ENCODE assay signal across 15 cellular contexts in the genomic region with DNA sequence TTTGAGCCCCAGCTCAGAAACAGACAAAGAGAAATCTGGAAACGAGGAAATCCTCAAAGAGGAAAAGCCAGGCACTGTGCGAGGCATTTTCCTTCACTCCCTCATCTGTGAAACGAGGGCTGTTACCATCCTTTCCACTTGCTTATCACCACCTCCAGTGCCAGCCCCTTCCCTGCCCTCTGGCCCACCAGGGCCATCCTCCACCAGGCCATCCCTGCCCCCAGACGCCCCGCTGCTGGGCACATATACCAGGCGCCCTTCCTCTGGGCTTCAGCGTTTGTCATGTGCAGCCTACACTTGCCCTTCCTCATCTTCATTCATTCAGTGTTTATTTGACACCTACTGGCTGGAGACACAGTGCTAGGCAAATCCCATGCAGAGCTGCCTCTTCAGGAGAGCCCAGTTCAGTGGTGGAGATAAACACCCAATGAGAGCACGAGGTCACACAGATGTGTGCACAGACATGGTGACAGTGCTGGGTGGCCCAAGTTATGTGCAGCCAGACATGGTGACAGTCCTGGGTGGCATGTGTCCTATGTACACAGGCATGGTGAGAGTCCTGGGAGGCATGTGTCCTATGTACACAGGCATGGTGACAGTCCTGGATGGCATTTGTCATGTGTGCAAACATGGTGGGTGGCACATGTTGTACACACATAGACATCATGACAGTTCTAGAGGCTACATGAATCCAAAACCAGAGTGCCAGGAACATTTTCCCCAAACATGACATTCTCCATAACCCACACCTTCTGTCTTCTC. TPM values are rescaled to one million over a fixed set of nuclear protein-coding genes. Genes with fewer than 3 reads are reported as not detected.
DNase-seq lines count a peak whose midpoint lies in the region; ATAC-seq and TF ChIP-seq lines count a peak whose summit lies in the region.
"Had no signal": no experiment of that assay in that cellular context is flagged by ENCODE, and none has a peak within 500 bp of the region (broad histone marks: within the 10 kb centered on the region; RNA-seq: fewer than 3 reads in every experiment).

No MANE protein-coding gene starts in this region.

- peak overlapping the region; percentile 72 for H2AK5ac ChIP-seq in neuronal stem cell (ENCODE audit: low read depth, low read length)

- H3K18ac ChIP-seq in neuronal stem cell (ENCODE audit: low read length) = peak overlapping the region; percentile 80

- H3K4me1 Mint-ChIP-seq in Calu3 (ENCODE audit: low read depth, unreplicated experiment) = peaks cover 52% of the 10 kb centered on the region

- no CpG with 5 or more reads among the region's 8 CpGs for WGBS in neuronal stem cell (ENCODE audit: extremely low coverage in 2 of 2, insufficient read length in 2 of 2, insufficient replicate concordance in 1 of 2), 2 donors

- peak overlapping the region; percentile 32 for H3K9ac ChIP-seq in Loucy (ENCODE audit: low read depth, low read length, poor library complexity, severe bottlenecking)
- H3K9ac ChIP-seq in neuronal stem cell (ENCODE audit: low read depth, low read length, poor library complexity) = no peak overlapping the region

- no peak overlapping the region for H4K8ac ChIP-seq in neuronal stem cell (ENCODE audit: low read depth, low read length)

- H3K79me2 ChIP-seq in Loucy (ENCODE audit: insufficient read depth, low read length) = peaks cover 17% of the 10 kb centered on the region; the same call in 1 of the 2 replicates

- no TSS peak for BruUV-seq in Calu3 (replicated peaks; lab: Mats Ljungman, UMichigan)

- H3K27me3 ChIP-seq in Loucy (ENCODE audit: insufficient read depth, low read length, poor library complexity, severe bottlenecking) (no peaks in the 10 kb centered on the region), neuronal stem cell (ENCODE audit: control insufficient read depth in 3 of 3, insufficient read depth in 3 of 3, low read depth in 1 of 3, low read length in 3 of 3) (no peaks in the 10 kb centered on the region), left ventricle myocardium inferior (ENCODE audit: low read depth) (peaks cover 51% of the 10 kb centered on the region)
- H3K27me3 ChIP-seq: BLaER1 had no signal

- CTCF ChIA-PET in Calu3 (lab: Charles Lee) = interaction anchor here (0.6 to 1.0 kb wide), 4 partner anchors 23 to 199 kb away, joined by 4 to 6 read pairs (median 4); no protein-coding TSS in a partner anchor

- H3K27ac ChIP-seq in neuronal stem cell (replicated peaks; ENCODE audit: low read length) = no peak overlapping the region
- H3K27ac ChIP-seq in left ventricle myocardium inferior (replicated peaks) = no peak overlapping the region
- H3K27ac ChIP-seq: BLaER1 had no signal

- no peak overlapping the region for H3K14ac ChIP-seq in neuronal stem cell (ENCODE audit: low read length)

- no peaks in the 10 kb centered on the region for H4K20me1 ChIP-seq in Loucy (ENCODE audit: insufficient read depth, low read length, poor library complexity, severe bottlenecking)

- DNase-seq in Calu3 (no peak), epithelial cell of esophagus (ENCODE audit: low read depth) (no peak), neuronal stem cell (ENCODE audit: low spot score) (no peak), NCI-H526 (lab: John Stamatoyannopoulos, UW) (no peak), left ventricle myocardium inferior (no peak), D341Med (ENCODE audit: low spot score) (no peak)
- DNase-seq: activated T-cell treated with anti-CD3 and anti-CD28 coated beads for 4 hours, GDM1 had no signal

- H4K91ac ChIP-seq in neuronal stem cell (ENCODE audit: low read depth, low read length, poor library complexity) = no peak overlapping the region

- H3K27ac Mint-ChIP-seq in Calu3 (ENCODE audit: unreplicated experiment) = peak overlapping the region; percentile 89

- no peak overlapping the region for H2BK120ac ChIP-seq in neuronal stem cell (ENCODE audit: low read depth, low read length)

- H3K23ac ChIP-seq in neuronal stem cell (ENCODE audit: low read depth, low read length, poor library complexity) = no peak overlapping the region

- H3K9me3 Mint-ChIP-seq in Calu3 (ENCODE audit: low read depth, unreplicated experiment) = no peaks in the 10 kb centered on the region
- H3K9me3 Mint-ChIP-seq: stimulated activated naive CD8-positive, alpha-beta T cell treated with anti-CD3 and anti-CD28 coated beads, Interleukin-15, amount 100 ng/mL, for 72 hours had no signal

- H3K4me3 ChIP-seq in Loucy (ENCODE audit: low read length, poor library complexity, severe bottlenecking) (peak overlapping the region; percentile 83), epithelial cell of esophagus (ENCODE audit: low read length) (peak overlapping the region; percentile 76), neuronal stem cell (ENCODE audit: low read length in 2 of 2) (peak overlapping the region in 1 of 2 donors; percentile 27), left ventricle myocardium inferior (no peak overlapping the region)
- H3K4me3 ChIP-seq: BLaER1, HAP-1, lung had no signal

- peaks cover 4% of the 10 kb centered on the region; the same call in 1 of the 2 replicates for H3F3A ChIP-seq in Loucy (ENCODE audit: low read depth)

- H3K4me1 ChIP-seq in Loucy (ENCODE audit: insufficient read depth, low read length, poor library complexity, severe bottlenecking) = peaks cover 55% of the 10 kb centered on the region
- peaks cover 9 to 32% of the 10 kb centered on the region in 2 donors for H3K4me1 ChIP-seq in neuronal stem cell (ENCODE audit: control insufficient read depth in 2 of 2, insufficient read depth in 1 of 2, low read depth in 1 of 2, low read length in 2 of 2)
- no peaks in the 10 kb centered on the region for H3K4me1 ChIP-seq in left ventricle myocardium inferior

- H2BK12ac ChIP-seq in neuronal stem cell (ENCODE audit: low read length) = no peak overlapping the region

- H3K36me3 ChIP-seq in Loucy (ENCODE audit: insufficient read depth, low read length) (peaks cover 6% of the 10 kb centered on the region; the same call in 1 of the 2 replicates), neuronal stem cell (replicated peaks in 1 of 2; ENCODE audit: control insufficient read depth in 2 of 2, insufficient read depth in 2 of 2, low read length in 2 of 2) (peaks cover 18 to 55% of the 10 kb centered on the region in 2 donors), left ventricle myocardium inferior (no peaks in the 10 kb centered on the region)

- peaks cover 46% of the 10 kb centered on the region for H3K36me3 Mint-ChIP-seq in Calu3 (ENCODE audit: insufficient read depth, unreplicated experiment)

- TF ChIP-seq CTCF in Calu3 (IDR thresholded peaks at IDR 0.05; ENCODE audit: unreplicated experiment) = no peak
- TF ChIP-seq CTCF in Loucy (conservative IDR thresholded peaks at IDR 0.05; ENCODE audit: low read length) = no peak
- TF ChIP-seq CTCF in epithelial cell of esophagus (IDR thresholded peaks at IDR 0.05; ENCODE audit: insufficient read depth, low read depth, low read length, missing control alignments) = no peak
- TF ChIP-seq CTCF in left ventricle myocardium inferior (IDR thresholded peaks at IDR 0.05; ENCODE audit: borderline replicate concordance) = no peak

- peak overlapping the region; percentile 89 for H3K4me3 Mint-ChIP-seq in Calu3 (ENCODE audit: low read depth, unreplicated experiment)

- peaks cover 4% of the 10 kb centered on the region for H3K79me1 ChIP-seq in neuronal stem cell (ENCODE audit: low read depth, low read length)

- peak overlapping the region; percentile 96 for H3K4me2 ChIP-seq in Loucy (ENCODE audit: low read depth, low read length, poor library complexity, severe bottlenecking)
- no peak overlapping the region for H3K4me2 ChIP-seq in neuronal stem cell (ENCODE audit: insufficient read depth, low read length, poor library complexity, severe bottlenecking)

- no peaks in the 10 kb centered on the region for H3K27me3 Mint-ChIP-seq in Calu3 (ENCODE audit: unreplicated experiment)

- H2BK15ac ChIP-seq in neuronal stem cell (ENCODE audit: low read length) = no peak overlapping the region

- H3K4ac ChIP-seq in neuronal stem cell (ENCODE audit: low read length) = no peak overlapping the region

- ATAC-seq in GM18519 (IDR thresholded peaks at IDR 0.05; ENCODE audit: low FRiP score, unreplicated experiment) = no peak
- ATAC-seq: Right ventricle myocardium inferior had no signal

- intact Hi-C loops in Calu3 (cut with micrococcal nuclease; ENCODE audit: unreplicated experiment) (no loop called here), left ventricle myocardium inferior (cut with micrococcal nuclease) (loop anchor here (10.0 kb wide), 1 partner anchor 96 kb away; no protein-coding TSS in a partner anchor)

- H3K9me2 ChIP-seq in Loucy (replicated peaks; ENCODE audit: low read depth, low read length) = no peaks in the 10 kb centered on the region

- H3K9me3 ChIP-seq in Loucy (ENCODE audit: insufficient read depth, low read depth, low read length) (no peaks in the 10 kb centered on the region), neuronal stem cell (replicated peaks in 1 of 2; ENCODE audit: control insufficient read depth in 2 of 2, insufficient read depth in 1 of 2, low read depth in 1 of 2, low read length in 2 of 2) (no peaks in the 10 kb centered on the region), left ventricle myocardium inferior (replicated peaks) (no peaks in the 10 kb centered on the region)
- H3K9me3 ChIP-seq: BLaER1, HAP-1 had no signal

- H2AFZ ChIP-seq in Loucy (ENCODE audit: low read length) = no peak overlapping the region
- no peak overlapping the region for H2AFZ ChIP-seq in neuronal stem cell (ENCODE audit: low read length)

- no peak overlapping the region for H2BK5ac ChIP-seq in neuronal stem cell (ENCODE audit: low read length)

RNA-seq across cellular contexts. Expression of gene SPTBN2, which starts 9.7 kb away (rescaled TPM):
- total RNA-seq in Calu3 (2022) = 41.3 and 46.3 TPM in 2 replicates
- polyA plus RNA-seq in neuronal stem cell (2013, experiment 1 of 2) = 22.0 TPM
- 21.8 TPM for polyA plus RNA-seq in neuronal stem cell (2013, experiment 2 of 2)
- 0.77 TPM for total RNA-seq in left ventricle myocardium inferior

RNA-seq across cellular contexts. Expression of gene RBM4B, which starts 41.6 kb away (rescaled TPM):
- total RNA-seq in Calu3 (2022) (20.3 and 23.0 TPM in 2 replicates), left ventricle myocardium inferior (11.8 TPM)
- polyA plus RNA-seq in neuronal stem cell (2013, experiment 1 of 2) = 19.8 TPM
- polyA plus RNA-seq in neuronal stem cell (2013, experiment 2 of 2) = 20.3 TPM

Comparison
In these comparisons a context has a peak if more than half of its experiments do, and no peak if none do; other contexts are left out.
1. RNA of gene SPTBN2, which starts 9.7 kb away (total RNA-seq): 41.3 to 46.3 TPM in Calu3; 0.77 TPM in left ventricle myocardium inferior (single experiment); every median in the first group is over 10 times any median in the second.